Comparison of ENCODE assay signal across 10 cellular contexts in the genomic region with DNA sequence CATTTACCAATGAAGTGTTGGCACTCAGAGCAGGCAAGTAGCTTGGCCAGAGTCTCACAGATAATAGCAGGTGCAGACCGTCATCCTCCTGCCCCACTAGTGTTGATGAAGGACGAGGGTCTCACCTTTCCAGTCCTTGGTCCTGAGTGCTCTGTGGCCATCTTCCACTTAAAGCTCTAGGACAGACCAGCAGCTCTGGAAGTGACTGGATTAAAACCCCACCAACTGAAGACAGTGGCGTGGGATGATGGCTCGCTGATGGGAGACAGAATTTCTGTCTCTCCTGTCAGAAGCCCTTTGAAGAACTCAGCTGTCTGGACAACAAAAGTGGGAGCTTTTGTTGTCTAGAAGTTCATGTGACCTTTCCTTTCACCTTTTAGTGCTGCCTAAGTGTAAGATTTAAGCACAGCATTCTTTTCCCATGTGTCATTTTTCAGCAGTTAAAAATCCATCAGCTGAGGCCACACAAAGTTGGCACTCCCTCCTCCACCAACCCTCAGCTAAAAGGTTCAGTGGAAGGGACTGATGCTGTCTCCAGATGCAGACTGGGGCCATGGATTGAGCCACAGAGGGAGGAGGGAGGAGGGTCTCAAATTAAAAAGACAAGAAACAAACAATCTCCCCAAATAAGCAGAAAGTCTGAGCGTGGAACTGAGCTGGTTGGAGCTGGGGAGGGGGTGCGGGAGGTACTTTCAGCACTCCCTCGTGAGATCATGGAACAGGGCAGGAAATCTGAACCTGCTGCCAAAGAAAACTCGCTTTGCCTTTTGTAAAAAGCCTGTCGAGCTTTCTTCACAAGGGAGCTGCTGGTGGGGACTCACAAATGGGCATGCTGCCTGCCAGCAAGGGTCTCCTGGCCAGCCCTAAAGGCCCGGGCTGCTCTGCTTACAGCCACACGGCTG.
A peak's percentile ranks its signal among the peaks of the same experiment; 100 is the strongest.
DNase-seq lines count a peak whose midpoint lies in the region; ATAC-seq, FAIRE-seq and TF ChIP-seq lines count a peak whose summit lies in the region.
"Had no signal": no experiment of that assay in that cellular context is flagged by ENCODE, and none has a peak within 500 bp of the region (broad histone marks: within the 10 kb centered on the region; RNA-seq: fewer than 3 reads in every experiment).

No MANE protein-coding gene starts in this region.

- no peak overlapping the region for H3K4me3 Mint-ChIP-seq in activated CD4-positive, alpha-beta memory T cell treated with anti-CD3 and anti-CD28 coated beads, Interleukin-2, amount 10 ng/mL, durations not matched to agents 7 days and 5 days
- H3K4me3 Mint-ChIP-seq: activated naive CD8-positive, alpha-beta T cell treated with anti-CD3 and anti-CD28 coated beads, Interleukin-2, amount 10 ng/mL, durations not matched to agents 7 days and 5 days had no signal

- no peaks in the 10 kb centered on the region for H3K36me3 Mint-ChIP-seq in activated CD4-positive, alpha-beta memory T cell treated with anti-CD3 and anti-CD28 coated beads, Interleukin-2, amount 10 ng/mL, durations not matched to agents 7 days and 5 days (ENCODE audit: low read depth)
- H3K36me3 Mint-ChIP-seq: activated naive CD8-positive, alpha-beta T cell treated with anti-CD3 and anti-CD28 coated beads, Interleukin-2, amount 10 ng/mL, durations not matched to agents 7 days and 5 days had no signal

- ATAC-seq in HG03520 (IDR thresholded peaks at IDR 0.05; ENCODE audit: unreplicated experiment): no peak

- FAIRE-seq in GM12891 (lab: Jason Lieb, UNC): no peak

- TF ChIP-seq CTCF in epithelial cell of proximal tubule (conservative IDR thresholded peaks at IDR 0.05; ENCODE audit: low read depth, low read length): no peak

- CTCF ChIA-PET in activated CD4-positive, alpha-beta memory T cell treated with anti-CD3 and anti-CD28 coated beads, Interleukin-2, amount 10 ng/mL, durations not matched to agents 7 days and 5 days (lab: Charles Lee): no interaction called here

- POLR2A ChIA-PET in activated CD4-positive, alpha-beta memory T cell treated with anti-CD3 and anti-CD28 coated beads, Interleukin-2, amount 10 ng/mL, durations not matched to agents 7 days and 5 days (lab: Charles Lee): no interaction called here

- no peak for TF ChIP-seq POLR2A in GM12891 (IDR thresholded peaks at IDR 0.05; ENCODE audit: low read depth, low read length)

- peak; percentile 73 for DNase-seq in A172 (ENCODE audit: low spot score)
- DNase-seq in NCI-H226: peak; percentile 17
- peak; percentile 9 for DNase-seq in epithelial cell of proximal tubule (ENCODE audit: low read depth)
- DNase-seq in myocyte (ENCODE audit: low read depth): peak; percentile 28
- DNase-seq in activated CD4-positive, alpha-beta memory T cell treated with anti-CD3 and anti-CD28 coated beads, Interleukin-2, amount 10 ng/mL, durations not matched to agents 7 days and 5 days: no peak
- DNase-seq in GM12891 (ENCODE audit: insufficient read length, low spot score): no peak
- DNase-seq in AML-193 (lab: John Stamatoyannopoulos, UW): no peak
- DNase-seq: activated CD4-positive, alpha-beta T cell treated with anti-CD3 and anti-CD28 coated beads for 4 hours; activated naive CD8-positive, alpha-beta T cell treated with anti-CD3 and anti-CD28 coated beads, Interleukin-2, amount 10 ng/mL, durations not matched to agents 7 days and 5 days had no signal

- no peak overlapping the region for H3K4me3 ChIP-seq in epithelial cell of proximal tubule (ENCODE audit: low read depth, low read length)

- no peak overlapping the region for H3K27ac Mint-ChIP-seq in activated CD4-positive, alpha-beta memory T cell treated with anti-CD3 and anti-CD28 coated beads, Interleukin-2, amount 10 ng/mL, durations not matched to agents 7 days and 5 days
- H3K27ac Mint-ChIP-seq: activated naive CD8-positive, alpha-beta T cell treated with anti-CD3 and anti-CD28 coated beads, Interleukin-2, amount 10 ng/mL, durations not matched to agents 7 days and 5 days had no signal

- no peaks in the 10 kb centered on the region for H3K4me1 Mint-ChIP-seq in activated CD4-positive, alpha-beta memory T cell treated with anti-CD3 and anti-CD28 coated beads, Interleukin-2, amount 10 ng/mL, durations not matched to agents 7 days and 5 days

- H3K27me3 Mint-ChIP-seq in activated CD4-positive, alpha-beta memory T cell treated with anti-CD3 and anti-CD28 coated beads, Interleukin-2, amount 10 ng/mL, durations not matched to agents 7 days and 5 days: peaks cover 11% of the 10 kb centered on the region

- H3K9me3 Mint-ChIP-seq in activated CD4-positive, alpha-beta memory T cell treated with anti-CD3 and anti-CD28 coated beads, Interleukin-2, amount 10 ng/mL, durations not matched to agents 7 days and 5 days: no peaks in the 10 kb centered on the region
- H3K9me3 Mint-ChIP-seq: activated naive CD8-positive, alpha-beta T cell treated with anti-CD3 and anti-CD28 coated beads, Interleukin-2, amount 10 ng/mL, durations not matched to agents 7 days and 5 days had no signal

TF ChIP-seq in GM12891, 5 proteins besides CTCF, POLR2A, EP300 and RAD21:
- no peak for TF ChIP-seq POU2F2 (IDR thresholded peaks at IDR 0.05; ENCODE audit: low read depth, low read length)
- TF ChIP-seq TAF1 (IDR thresholded peaks at IDR 0.05; ENCODE audit: low read depth, low read length): no peak
- TF ChIP-seq SPI1 (IDR thresholded peaks at IDR 0.05; ENCODE audit: low read depth, low read length): no peak
- TF ChIP-seq POLR2AphosphoS5 (IDR thresholded peaks at IDR 0.05; ENCODE audit: low read depth, low read length): no peak
- TF ChIP-seq PAX5 (IDR thresholded peaks at IDR 0.05; ENCODE audit: insufficient read depth, low read length, severe bottlenecking): no peak
TF ChIP-seq in GM12891: peak in this region for 0.

Comparison
In these comparisons a context has a peak if more than half of its experiments do, and no peak if none do; other contexts are left out.
1. DNase-seq: peak in A172 (single experiment), NCI-H226 (single experiment), epithelial cell of proximal tubule (single experiment) and myocyte (single experiment); none in activated CD4-positive, alpha-beta memory T cell treated with anti-CD3 and anti-CD28 coated beads, Interleukin-2, amount 10 ng/mL, durations not matched to agents 7 days and 5 days (single experiment), GM12891 (single experiment) and AML-193 (0 of 2).